8 cellular contexts compared by ENCODE assay signal in the genomic region with DNA sequence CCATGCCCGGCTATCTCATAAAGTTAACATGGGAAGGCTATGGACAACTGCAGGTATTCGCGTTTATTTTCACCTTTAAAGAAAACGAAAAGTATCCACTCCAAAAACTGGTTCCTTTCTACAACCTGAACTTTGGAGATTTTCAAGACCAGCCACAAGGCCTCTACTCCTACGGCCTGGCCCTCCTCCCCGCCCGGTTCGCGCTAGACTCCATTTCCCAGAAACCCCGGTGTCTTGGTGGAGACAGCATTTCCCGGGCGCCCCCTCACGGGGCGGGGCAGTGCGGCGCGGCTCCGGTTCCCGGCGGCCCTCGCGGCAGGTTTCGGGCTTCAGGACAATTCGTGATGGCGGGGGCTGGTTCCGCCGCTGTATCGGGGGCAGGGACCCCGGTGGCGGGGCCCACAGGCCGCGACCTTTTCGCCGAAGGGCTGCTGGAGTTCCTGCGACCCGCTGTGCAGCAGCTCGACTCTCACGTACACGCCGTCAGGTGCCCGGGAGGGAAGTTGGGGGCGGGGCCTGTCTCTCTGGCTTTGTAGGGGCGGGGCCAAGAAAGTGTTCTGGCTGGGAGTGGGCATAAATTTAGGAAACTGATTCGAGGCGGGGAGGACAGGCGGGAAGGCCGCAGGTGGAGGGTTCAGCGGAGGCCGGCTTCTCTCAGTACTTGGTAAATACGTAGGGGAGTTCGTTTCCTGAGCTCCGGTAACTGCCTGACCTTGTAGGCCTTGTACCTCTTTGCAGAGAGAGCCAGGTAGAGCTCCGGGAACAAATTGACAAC. TPM values are rescaled to one million over a fixed set of nuclear protein-coding genes. Genes with fewer than 3 reads are reported as not detected.
DNase-seq lines count a peak whose midpoint lies in the region; ATAC-seq and TF ChIP-seq lines count a peak whose summit lies in the region.

A gene with protein sequence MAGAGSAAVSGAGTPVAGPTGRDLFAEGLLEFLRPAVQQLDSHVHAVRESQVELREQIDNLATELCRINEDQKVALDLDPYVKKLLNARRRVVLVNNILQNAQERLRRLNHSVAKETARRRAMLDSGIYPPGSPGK (plus strand): TSS at position 304 of the 775 bp plus-strand sequence. CDS start 41 bp downstream, at position 345.

- H3K9me3 Mint-ChIP-seq in activated naive CD4-positive, alpha-beta T cell treated with anti-CD3 and anti-CD28 coated beads, Interleukin-2, amount 10 ng/mL, durations not matched to agents 7 days and 5 days = no peaks in the 10 kb centered on the region

- H3K4me1 ChIP-seq in SK-N-SH (ENCODE audit: control insufficient read depth in 1 of 2, insufficient read depth in 2 of 2, low read depth in 1 of 2, low read length in 1 of 2) (peaks cover 0 to 5% of the 10 kb centered on the region in 2 experiments; a peak in 1 of 4 replicates), gastroesophageal sphincter (peaks cover 0 to 14% (median 8%) of the 10 kb centered on the region in 3 donors), suprapubic skin (peaks cover 15% of the 10 kb centered on the region)

- H3K27ac ChIP-seq in SK-N-SH (ENCODE audit: low read depth in 2 of 2, low read length in 1 of 2) = peak within 1 kb of the TSS; percentile 58 to 83; a peak in 3 of 4 replicates
- peak within 1 kb of the TSS; percentile 70 to 98 (median 96) for H3K27ac ChIP-seq in gastroesophageal sphincter
- H3K27ac ChIP-seq in suprapubic skin = peak within 1 kb of the TSS; percentile 92

- H3K9me2 ChIP-seq in SK-N-SH = no peaks in the 10 kb centered on the region

- TF ChIP-seq EP300 in SK-N-SH (IDR thresholded peaks at IDR 0.05; ENCODE audit: borderline replicate concordance in 1 of 2, low read depth in 1 of 2, low read length in 1 of 2) = no peak
- no peak for TF ChIP-seq EP300 in gastroesophageal sphincter (IDR thresholded peaks at IDR 0.05)
- no peak for TF ChIP-seq EP300 in suprapubic skin (IDR thresholded peaks at IDR 0.05)

- H3K27me3 Mint-ChIP-seq in activated naive CD4-positive, alpha-beta T cell treated with anti-CD3 and anti-CD28 coated beads, Interleukin-2, amount 10 ng/mL, durations not matched to agents 7 days and 5 days = no peaks in the 10 kb centered on the region

- no peak for TF ChIP-seq CTCF in HFF-Myc (IDR thresholded peaks at IDR 0.05; ENCODE audit: low read depth, low read length, missing control alignments)
- TF ChIP-seq CTCF in SK-N-SH (IDR thresholded peaks at IDR 0.05) = 0 out of 2 replicates have a peak, but pooled peaks have one; percentile 12
- peak in 2 of 4 experiments; percentile 30 to 44 for TF ChIP-seq CTCF in gastroesophageal sphincter (IDR thresholded peaks at IDR 0.05)
- TF ChIP-seq CTCF in suprapubic skin (IDR thresholded peaks at IDR 0.05) = peak in 1 of 2 donors; percentile 14

- peaks cover 30% of the 10 kb centered on the region for H3F3A ChIP-seq in SK-N-SH (replicated peaks; ENCODE audit: insufficient read depth)

- no peaks in the 10 kb centered on the region for H4K20me1 ChIP-seq in SK-N-SH (ENCODE audit: insufficient read depth)

- peak within 1 kb of the TSS; percentile 80 for H3K9ac ChIP-seq in SK-N-SH

- POLR2A ChIA-PET in SK-N-SH (lab: Yijun Ruan, JAX) = interaction anchor here (0.6 to 1.9 kb wide), 4 partner anchors 25 to 332 kb away, joined by 3 to 8 read pairs (median 5); a partner anchor contains a TSS

- H3K36me3 ChIP-seq in SK-N-SH (replicated peaks in 1 of 2; ENCODE audit: control insufficient read depth in 1 of 2, insufficient read depth in 2 of 2, low read length in 1 of 2) = peaks cover 26 to 30% of the 10 kb centered on the region in 2 experiments
- H3K36me3 ChIP-seq in gastroesophageal sphincter = peaks cover 0 to 41% of the 10 kb centered on the region in 2 donors
- peaks cover 31% of the 10 kb centered on the region for H3K36me3 ChIP-seq in suprapubic skin

- 4% methylated on average over 35 of the region's 53 CpGs for WGBS in SK-N-SH (ENCODE audit: low lambda C conversion rate)
- WGBS in gastroesophageal sphincter (ENCODE audit: low coverage in 1 of 2), 2 donors = 0 to 10% methylated on average over 3 to 11 of the region's 53 CpGs
- 2% methylated on average over 45 of the region's 53 CpGs for WGBS in suprapubic skin

- TF ChIP-seq POLR2A in gastroesophageal sphincter (IDR thresholded peaks at IDR 0.05) (peak; percentile 48 to 66), suprapubic skin (IDR thresholded peaks at IDR 0.05) (peak in 1 of 2 donors; percentile 60)

- H3K9me3 ChIP-seq in SK-N-SH (no peaks in the 10 kb centered on the region), gastroesophageal sphincter (no peaks in the 10 kb centered on the region), suprapubic skin (no peaks in the 10 kb centered on the region)

- peak within 1 kb of the TSS; percentile 97 for H2AFZ ChIP-seq in SK-N-SH (ENCODE audit: low read depth)

- peak within 1 kb of the TSS; percentile 94 for H3K4me2 ChIP-seq in SK-N-SH

- peak within 1 kb of the TSS; percentile 91 for H3K27ac Mint-ChIP-seq in activated naive CD4-positive, alpha-beta T cell treated with anti-CD3 and anti-CD28 coated beads, Interleukin-2, amount 10 ng/mL, durations not matched to agents 7 days and 5 days

- CTCF ChIA-PET in SK-N-SH (lab: Yijun Ruan, JAX) = interaction anchor here (1.2 to 1.4 kb wide), 4 partner anchors 9 to 15 kb away, joined by 3 read pairs; no protein-coding TSS in a partner anchor
- CTCF ChIA-PET in activated naive CD4-positive, alpha-beta T cell treated with anti-CD3 and anti-CD28 coated beads, Interleukin-2, amount 10 ng/mL, durations not matched to agents 7 days and 5 days (lab: Charles Lee) = interaction anchor here (0.9 to 2.2 kb wide), 2 partner anchors 148 to 306 kb away, joined by 3 to 9 read pairs; no protein-coding TSS in a partner anchor

- peak; percentile 98 for ATAC-seq in gastroesophageal sphincter

- DNase-seq in GM04504 (ENCODE audit: low read depth) (peak; percentile 61), HFF-Myc (ENCODE audit: extremely low read depth, low read depth) (peak; percentile 36), NAMALWA (ENCODE audit: low spot score) (peak; percentile 97), SK-N-SH (peak; percentile 94), occipital lobe (lab: John Stamatoyannopoulos, UW) (peak; percentile 88), suprapubic skin (ENCODE audit: low spot score in 2 of 2) (peak; percentile 95)
- DNase-seq in activated naive CD4-positive, alpha-beta T cell treated with anti-CD3 and anti-CD28 coated beads, Interleukin-2, amount 10 ng/mL, durations not matched to agents 7 days and 5 days = peak; percentile 95

- peaks cover 28% of the 10 kb centered on the region for H3K36me3 Mint-ChIP-seq in activated naive CD4-positive, alpha-beta T cell treated with anti-CD3 and anti-CD28 coated beads, Interleukin-2, amount 10 ng/mL, durations not matched to agents 7 days and 5 days

- H3K79me2 ChIP-seq in SK-N-SH (ENCODE audit: insufficient read depth) = peaks cover 23% of the 10 kb centered on the region

- H3K4me3 ChIP-seq in HFF-Myc (replicated peaks; ENCODE audit: low read depth, low read length) = peak within 1 kb of the TSS; percentile 65
- peak within 1 kb of the TSS; percentile 60 to 92 for H3K4me3 ChIP-seq in SK-N-SH (ENCODE audit: low read depth in 2 of 2, low read length in 1 of 2)
- H3K4me3 ChIP-seq in gastroesophageal sphincter = peak within 1 kb of the TSS; percentile 72 to 80
- peak within 1 kb of the TSS; percentile 71 for H3K4me3 ChIP-seq in suprapubic skin

- TF ChIP-seq RAD21 in SK-N-SH (IDR thresholded peaks at IDR 0.05; ENCODE audit: low read length) = no peak

- H3K4me1 Mint-ChIP-seq in activated naive CD4-positive, alpha-beta T cell treated with anti-CD3 and anti-CD28 coated beads, Interleukin-2, amount 10 ng/mL, durations not matched to agents 7 days and 5 days = peaks cover 21% of the 10 kb centered on the region

- H3K27me3 ChIP-seq in SK-N-SH (ENCODE audit: insufficient read depth) = no peaks in the 10 kb centered on the region
- no peaks in the 10 kb centered on the region for H3K27me3 ChIP-seq in gastroesophageal sphincter
- no peaks in the 10 kb centered on the region for H3K27me3 ChIP-seq in suprapubic skin

- peak within 1 kb of the TSS; percentile 97 for H3K4me3 Mint-ChIP-seq in activated naive CD4-positive, alpha-beta T cell treated with anti-CD3 and anti-CD28 coated beads, Interleukin-2, amount 10 ng/mL, durations not matched to agents 7 days and 5 days

TF ChIP-seq in SK-N-SH, 30 proteins besides CTCF, POLR2A, EP300 and RAD21 (continues in another document):
- TF ChIP-seq FOXJ3 (CRISPR knock-in tag; IDR thresholded peaks at IDR 0.05) = 0 out of 2 replicates have a peak, but pooled peaks have one; percentile 31
- no peak for TF ChIP-seq FOSL2 (IDR thresholded peaks at IDR 0.05; ENCODE audit: borderline replicate concordance, low read depth)
- TF ChIP-seq, protein P1, sequence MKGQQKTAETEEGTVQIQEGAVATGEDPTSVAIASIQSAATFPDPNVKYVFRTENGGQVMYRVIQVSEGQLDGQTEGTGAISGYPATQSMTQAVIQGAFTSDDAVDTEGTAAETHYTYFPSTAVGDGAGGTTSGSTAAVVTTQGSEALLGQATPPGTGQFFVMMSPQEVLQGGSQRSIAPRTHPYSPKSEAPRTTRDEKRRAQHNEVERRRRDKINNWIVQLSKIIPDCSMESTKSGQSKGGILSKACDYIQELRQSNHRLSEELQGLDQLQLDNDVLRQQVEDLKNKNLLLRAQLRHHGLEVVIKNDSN (IDR thresholded peaks at IDR 0.05; ENCODE audit: borderline replicate concordance, low read depth) = peak; percentile 46; the same call in 1 of the 2 replicates
- no peak for TF ChIP-seq GATA2 (CRISPR knock-in tag; IDR thresholded peaks at IDR 0.05)
- TF ChIP-seq, protein P2, sequence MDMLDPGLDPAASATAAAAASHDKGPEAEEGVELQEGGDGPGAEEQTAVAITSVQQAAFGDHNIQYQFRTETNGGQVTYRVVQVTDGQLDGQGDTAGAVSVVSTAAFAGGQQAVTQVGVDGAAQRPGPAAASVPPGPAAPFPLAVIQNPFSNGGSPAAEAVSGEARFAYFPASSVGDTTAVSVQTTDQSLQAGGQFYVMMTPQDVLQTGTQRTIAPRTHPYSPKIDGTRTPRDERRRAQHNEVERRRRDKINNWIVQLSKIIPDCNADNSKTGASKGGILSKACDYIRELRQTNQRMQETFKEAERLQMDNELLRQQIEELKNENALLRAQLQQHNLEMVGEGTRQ (IDR thresholded peaks at IDR 0.05; ENCODE audit: borderline replicate concordance, low read depth, low read length) = no peak
- no peak for TF ChIP-seq NRF1 (IDR thresholded peaks at IDR 0.05; ENCODE audit: low read depth, low read length)
- TF ChIP-seq CHD2 (IDR thresholded peaks at IDR 0.05; ENCODE audit: low read length, partially characterized antibody) = no peak
- no peak for TF ChIP-seq TCF12 (IDR thresholded peaks at IDR 0.05)

RNA-seq across cellular contexts. Expression of the gene that starts here (rescaled TPM):
- 57.6 and 61.7 TPM in 2 replicates for polyA plus RNA-seq in SK-N-SH (2012; rRNA removed)
- 56.7 and 57.6 TPM in 2 replicates for polyA plus RNA-seq in SK-N-SH (2012; cell fraction: cytosol; rRNA removed)
- polyA plus RNA-seq in SK-N-SH (2012; cell fraction: nucleus; rRNA removed) = 41.7 and 45.5 TPM in 2 replicates
- total RNA-seq in gastroesophageal sphincter = 10 to 100 TPM; 58.9 to 77.4 (median 69.4) TPM
- 36.3 TPM for total RNA-seq in occipital lobe
- 10 to 100 TPM; 33.6 to 41.1 (median 35.6) TPM for total RNA-seq in suprapubic skin

Comparison
In these comparisons a context has a peak if more than half of its experiments do, and no peak if none do; other contexts are left out.
1. Peak in every context shown above with its lines: DNase-seq, ATAC-seq, H3K4me3 ChIP-seq and H3K27ac ChIP-seq.
2. DNase-seq: peak in every context shown above with its lines; median percentile 97 in NAMALWA; 95 in activated naive CD4-positive, alpha-beta T cell treated with anti-CD3 and anti-CD28 coated beads, Interleukin-2, amount 10 ng/mL, durations not matched to agents 7 days and 5 days; 95 in suprapubic skin; 94 in SK-N-SH; 88 in occipital lobe; 61 in GM04504; 36 in HFF-Myc.